In genomic region chr11:862028-862703, GRCh38 we compare ENCODE assay signal across 14 cellular contexts. TPM values are rescaled to one million over a fixed set of nuclear protein-coding genes. Genes with fewer than 3 reads are reported as not detected.
A peak's percentile ranks its signal among the peaks of the same experiment; 100 is the strongest.
DNase-seq lines count a peak whose midpoint lies in the region; ATAC-seq and TF ChIP-seq lines count a peak whose summit lies in the region.
"Had no signal": no experiment of that assay in that cellular context is flagged by ENCODE, and none has a peak within 500 bp of the region (broad histone marks: within the 10 kb centered on the region; RNA-seq: fewer than 3 reads in every experiment).

No MANE protein-coding gene starts in this region.

- no peak overlapping the region for H4K8ac ChIP-seq in H9 (replicated peaks; ENCODE audit: insufficient read length, low read depth, low read length)

- no peak overlapping the region for H4K91ac ChIP-seq in H9 (ENCODE audit: insufficient read length, low read depth, low read length)

- peak overlapping the region; percentile 21; the same call in 1 of the 2 replicates for H3K9ac ChIP-seq in ES-I3 (ENCODE audit: low read depth, low read length)
- no peak overlapping the region for H3K9ac ChIP-seq in neural progenitor cell
- H3K9ac ChIP-seq in H9 (ENCODE audit: extremely low read depth, insufficient read length, low read length): no peak overlapping the region

- in situ Hi-C loops in GM13976 (cut with MboI; ENCODE audit: low sequenced_read_pairs, unreplicated experiment): no loop called here

- H3K4me1 ChIP-seq in ES-I3 (ENCODE audit: insufficient read depth, low read length): peaks cover 21% of the 10 kb centered on the region
- H3K4me1 ChIP-seq in neural progenitor cell: peaks cover 19% of the 10 kb centered on the region
- no peaks in the 10 kb centered on the region; the same call in 1 of the 2 replicates for H3K4me1 ChIP-seq in H9 (ENCODE audit: insufficient read depth, low read length)
- H3K4me1 ChIP-seq: right lobe of liver had no signal

- H2AFZ ChIP-seq in neural progenitor cell (replicated peaks) (no peak overlapping the region), H9 (ENCODE audit: low read length) (no peak overlapping the region)

- H3K27me3 ChIP-seq in neural progenitor cell: no peaks in the 10 kb centered on the region
- H3K27me3 ChIP-seq in H9 (ENCODE audit: insufficient read depth, low read length): no peaks in the 10 kb centered on the region
- H3K27me3 ChIP-seq: brain microvascular endothelial cell, right lobe of liver, suprapubic skin had no signal

- H2BK20ac ChIP-seq in H9 (ENCODE audit: low read depth, low read length, poor library complexity, severe bottlenecking): no peak overlapping the region

- H2BK15ac ChIP-seq in H9 (ENCODE audit: low read depth, low read length): no peak overlapping the region

- ATAC-seq in HG02840 (IDR thresholded peaks at IDR 0.05; ENCODE audit: low FRiP score, unreplicated experiment): no peak

- no peak overlapping the region for H3T11ph ChIP-seq in H9 (ENCODE audit: low read length)

- H3K23ac ChIP-seq in H9 (ENCODE audit: insufficient read length, low read depth, low read length): no peak overlapping the region

- H3K27ac ChIP-seq in neural progenitor cell (no peak overlapping the region), H9 (ENCODE audit: insufficient read length, low read depth, low read length) (no peak overlapping the region)
- H3K27ac ChIP-seq: brain microvascular endothelial cell, right lobe of liver, suprapubic skin had no signal

- no peak overlapping the region for H3K14ac ChIP-seq in H9 (ENCODE audit: insufficient read depth, low read length)

- H3K4ac ChIP-seq in H9 (ENCODE audit: low read depth, low read length): no peak overlapping the region

- no peak overlapping the region for H3K4me3 ChIP-seq in neural progenitor cell
- H3K4me3 ChIP-seq: right lobe of liver, suprapubic skin had no signal

- H3K4me3 Mint-ChIP-seq in endothelial cell (ENCODE audit: unreplicated experiment): peak overlapping the region; percentile 78
- H3K4me3 Mint-ChIP-seq in neural progenitor cell: no peak overlapping the region
- peak overlapping the region in 1 of 2 experiments; percentile 64; a peak in 3 of 5 replicates for H3K4me3 Mint-ChIP-seq in H9
- H3K4me3 Mint-ChIP-seq: CD4-positive, CD25-positive, alpha-beta regulatory T cell had no signal

- H3K36me3 Mint-ChIP-seq in endothelial cell (ENCODE audit: low read depth, unreplicated experiment): peaks cover 4% of the 10 kb centered on the region
- no peaks in the 10 kb centered on the region for H3K36me3 Mint-ChIP-seq in neural progenitor cell
- H3K36me3 Mint-ChIP-seq in H9 (ENCODE audit: insufficient read depth in 1 of 3, low read depth in 3 of 3): peaks cover 1 to 17% (median 5%) of the 10 kb centered on the region in 3 experiments; a peak in 4 of 7 replicates
- H3K36me3 Mint-ChIP-seq: CD4-positive, CD25-positive, alpha-beta regulatory T cell had no signal

- no peaks in the 10 kb centered on the region for H3K23me2 ChIP-seq in H9 (ENCODE audit: insufficient read length, low read depth, low read length, poor library complexity, severe bottlenecking)

- H4K20me1 ChIP-seq in neural progenitor cell (ENCODE audit: low read depth) (peaks cover 24% of the 10 kb centered on the region), H9 (ENCODE audit: control insufficient read depth, insufficient read depth, insufficient read length) (no peaks in the 10 kb centered on the region)

- H2BK120ac ChIP-seq in H9 (ENCODE audit: low read depth, low read length, poor library complexity, severe bottlenecking): no peak overlapping the region

- no CpG with 5 or more reads among the region's 26 CpGs for whole genome bisulfite sequencing in H9 (ENCODE audit: extremely low coverage, insufficient read length, low lambda C conversion rate)

- H4K5ac ChIP-seq in H9 (ENCODE audit: insufficient read length, low read depth, low read length): no peak overlapping the region

- H3K27ac Mint-ChIP-seq in endothelial cell (ENCODE audit: unreplicated experiment): no peak overlapping the region
- peak overlapping the region; percentile 37 for H3K27ac Mint-ChIP-seq in neural progenitor cell
- H3K27ac Mint-ChIP-seq in H9: 0 out of 7 replicates have a peak overlapping the region, but pooled peaks of 1 of the 3 experiments have one; percentile 51
- H3K27ac Mint-ChIP-seq: CD4-positive, CD25-positive, alpha-beta regulatory T cell had no signal

- H3K4me1 Mint-ChIP-seq in endothelial cell (ENCODE audit: unreplicated experiment): no peaks in the 10 kb centered on the region
- H3K4me1 Mint-ChIP-seq in neural progenitor cell: peaks cover 12% of the 10 kb centered on the region
- H3K4me1 Mint-ChIP-seq in H9: peaks cover 18 to 58% of the 10 kb centered on the region in 2 experiments
- H3K4me1 Mint-ChIP-seq: CD4-positive, CD25-positive, alpha-beta regulatory T cell had no signal

- no peak overlapping the region for H3K18ac ChIP-seq in H9 (ENCODE audit: insufficient read length, low read depth, low read length)

- H3K9me3 Mint-ChIP-seq in endothelial cell (ENCODE audit: unreplicated experiment) (no peaks in the 10 kb centered on the region), neural progenitor cell (no peaks in the 10 kb centered on the region), H9 (no peaks in the 10 kb centered on the region)
- H3K9me3 Mint-ChIP-seq: CD4-positive, CD25-positive, alpha-beta regulatory T cell had no signal

- DNase-seq in NCI-H2171 (lab: John Stamatoyannopoulos, UW): peak; percentile 29
- no peak for DNase-seq in endothelial cell (ENCODE audit: low spot score)
- peak; percentile 56 for DNase-seq in neural progenitor cell (ENCODE audit: low spot score)
- DNase-seq in C1 segment of cervical spinal cord (lab: John Stamatoyannopoulos, UW): no peak
- no peak for DNase-seq in H9
- no peak for DNase-seq in GM13976 (ENCODE audit: low spot score)
- DNase-seq: brain microvascular endothelial cell; CD4-positive, CD25-positive, alpha-beta regulatory T cell; NCI-H1436; right lobe of liver had no signal

- no peak overlapping the region for H3K56ac ChIP-seq in H9 (ENCODE audit: insufficient read length, low read depth, low read length)

- H3K36me3 ChIP-seq in ES-I3 (ENCODE audit: insufficient read depth, low read length): no peaks in the 10 kb centered on the region
- H3K36me3 ChIP-seq in neural progenitor cell: no peaks in the 10 kb centered on the region
- H3K36me3 ChIP-seq: right lobe of liver had no signal

- H2BK5ac ChIP-seq in H9 (ENCODE audit: insufficient read length, low read length): no peak overlapping the region

- H3K27me3 Mint-ChIP-seq in endothelial cell (ENCODE audit: unreplicated experiment) (peaks cover 24% of the 10 kb centered on the region), neural progenitor cell (ENCODE audit: insufficient read depth, low read depth) (peaks cover 2% of the 10 kb centered on the region), H9 (ENCODE audit: low read depth) (peaks cover 21% of the 10 kb centered on the region)

- H2BK12ac ChIP-seq in H9 (ENCODE audit: insufficient read length, low read depth, low read length): no peak overlapping the region

- peaks cover 6% of the 10 kb centered on the region for H3F3A ChIP-seq in neural progenitor cell (ENCODE audit: low read depth)

- no peak overlapping the region for H2AK5ac ChIP-seq in H9 (ENCODE audit: insufficient read length, low read length)

- TF ChIP-seq CTCF in endothelial cell (IDR thresholded peaks at IDR 0.05; ENCODE audit: unreplicated experiment) (no peak), neural progenitor cell (IDR thresholded peaks at IDR 0.05) (no peak), H9 (conservative IDR thresholded peaks at IDR 0.05) (no peak), GM13976 (IDR thresholded peaks at IDR 0.05; ENCODE audit: borderline replicate concordance, control extremely low read depth, extremely low read depth, insufficient read depth, missing control alignments) (no peak)

- H3K9me3 ChIP-seq in ES-I3 (ENCODE audit: control insufficient read depth, insufficient read depth, low read length) (no peaks in the 10 kb centered on the region), neural progenitor cell (ENCODE audit: low read depth) (no peaks in the 10 kb centered on the region), H9 (ENCODE audit: control insufficient read depth, low read depth, low read length) (no peaks in the 10 kb centered on the region)
- H3K9me3 ChIP-seq: right lobe of liver, suprapubic skin had no signal

- H3K4me2 ChIP-seq in neural progenitor cell: peak overlapping the region; percentile 38
- no peak overlapping the region for H3K4me2 ChIP-seq in H9 (ENCODE audit: insufficient read depth, insufficient read length, low read length)

- no peaks in the 10 kb centered on the region for H3K79me2 ChIP-seq in neural progenitor cell (ENCODE audit: low read depth)
- no peaks in the 10 kb centered on the region for H3K79me2 ChIP-seq in H9 (ENCODE audit: insufficient read depth, low read length)

- H3K79me1 ChIP-seq in H9 (ENCODE audit: insufficient read depth, low read depth, low read length, poor library complexity, severe bottlenecking): no peaks in the 10 kb centered on the region

RNA-seq across cellular contexts. Expression of gene TSPAN4, which starts 19.5 kb away (rescaled TPM):
- total RNA-seq in endothelial cell (ENCODE audit: unreplicated experiment): 26.4 TPM
- 19.6 and 58.2 TPM in 2 replicates for total RNA-seq in neural progenitor cell (ENCODE audit: low replicate concordance)
- 63.9 and 64.6 TPM in 2 replicates for total RNA-seq in H9 (2021)

RNA-seq across cellular contexts. Expression of gene POLR2L, which starts 19.8 kb away (rescaled TPM):
- total RNA-seq in endothelial cell (ENCODE audit: unreplicated experiment) (76.7 TPM), neural progenitor cell (ENCODE audit: low replicate concordance) (12.9 and 27.5 TPM in 2 replicates), H9 (2021) (133 and 135 TPM in 2 replicates)

RNA-seq across cellular contexts. Expression of gene CD151, which starts 29.4 kb away (rescaled TPM):
- total RNA-seq in endothelial cell (ENCODE audit: unreplicated experiment): 49.6 TPM
- 37.4 and 82.2 TPM in 2 replicates for total RNA-seq in neural progenitor cell (ENCODE audit: low replicate concordance)
- 138 and 142 TPM in 2 replicates for total RNA-seq in H9 (2021)

RNA-seq across cellular contexts. Expression of gene CRACR2B, which starts 34.4 kb away (rescaled TPM):
- total RNA-seq in endothelial cell (ENCODE audit: unreplicated experiment) (28.8 TPM), neural progenitor cell (ENCODE audit: low replicate concordance) (3.9 and 11.6 TPM in 2 replicates), H9 (2021) (28.8 and 29.0 TPM in 2 replicates)
- total RNA-seq: HT1080 had no signal

RNA-seq across cellular contexts. Expression of gene PNPLA2, which starts 43.5 kb away (rescaled TPM):
- total RNA-seq in endothelial cell (ENCODE audit: unreplicated experiment) (40.5 TPM), neural progenitor cell (ENCODE audit: low replicate concordance) (2.6 and 20.9 TPM in 2 replicates), H9 (2021) (62.3 and 67.3 TPM in 2 replicates)

Comparison
In these comparisons a context has a peak if more than half of its experiments do, and no peak if none do; other contexts are left out.
1. DNase-seq: peak in NCI-H2171 (single experiment) and neural progenitor cell (single experiment); none in endothelial cell (single experiment), C1 segment of cervical spinal cord (0 of 14), H9 (single experiment) and GM13976 (single experiment).